ENCODE assay signal across 15 cellular contexts in the genomic region with DNA sequence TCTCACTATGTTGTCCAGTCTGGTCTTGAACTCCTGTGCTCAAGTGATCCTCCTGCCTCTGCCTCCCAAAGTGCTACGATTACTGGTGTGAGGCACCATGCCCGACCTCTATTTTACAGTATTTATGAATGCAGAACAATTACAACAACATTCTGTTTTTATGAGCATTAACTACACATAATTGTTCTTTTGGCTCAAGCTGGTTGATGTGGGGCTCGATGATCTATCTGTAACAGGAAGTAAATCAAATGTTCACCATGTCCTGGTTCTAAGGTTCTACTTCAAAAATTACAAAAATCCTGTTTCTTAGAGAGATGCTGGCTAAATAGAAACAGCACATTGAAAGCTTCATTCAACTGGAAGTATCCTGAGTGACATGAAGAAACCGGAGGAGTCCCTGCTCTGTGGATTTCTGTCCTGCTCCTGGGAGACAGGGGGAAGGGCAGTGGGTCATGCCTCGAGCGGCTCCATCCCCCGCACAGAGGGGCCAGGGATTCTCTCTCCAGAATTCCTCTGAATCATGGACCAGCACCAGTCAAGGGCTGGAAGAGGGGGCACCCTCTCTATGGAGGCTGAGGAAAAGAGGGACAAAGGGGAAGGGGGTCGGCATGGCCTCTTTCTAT. TPM values are rescaled to one million over a fixed set of nuclear protein-coding genes. Genes with fewer than 3 reads are reported as not detected.
DNase-seq lines count a peak whose midpoint lies in the region; ATAC-seq, FAIRE-seq and TF ChIP-seq lines count a peak whose summit lies in the region.
"Had no signal": no experiment of that assay in that cellular context is flagged by ENCODE, and none has a peak within 500 bp of the region (broad histone marks: within the 10 kb centered on the region; RNA-seq: fewer than 3 reads in every experiment).

No MANE protein-coding gene starts in this region.

- H3K27me3 Mint-ChIP-seq in naive thymus-derived CD8-positive, alpha-beta T cell = peaks cover 0 to 3% (median 0%) of the 10 kb centered on the region in 5 donors

- H4K20me1 ChIP-seq in PC-9 (ENCODE audit: insufficient read depth) = no peaks in the 10 kb centered on the region

- POLR2A ChIA-PET in A549 (lab: Yijun Ruan, JAX) = interaction anchor here (1.3 kb wide), 1 partner anchor 32 kb away, joined by 8 read pairs; the partner anchor contains the start of gene FA2H
- POLR2A ChIA-PET in PC-9 (lab: Charles Lee; ENCODE audit: unreplicated experiment) = interaction anchor here (0.7 kb wide), 1 partner anchor 959 kb away, joined by 3 read pairs; no protein-coding TSS in a partner anchor
- POLR2A ChIA-PET in naive thymus-derived CD8-positive, alpha-beta T cell (lab: Charles Lee) = no interaction called here

- H3K4me2 ChIP-seq in A549 = peak overlapping the region; percentile 89
- peak overlapping the region; percentile 83 for H3K4me2 ChIP-seq in PC-9
- no peak overlapping the region for H3K4me2 ChIP-seq in neuronal stem cell (ENCODE audit: insufficient read depth, low read length, poor library complexity, severe bottlenecking)

- no peak overlapping the region for H2BK5ac ChIP-seq in neuronal stem cell (ENCODE audit: low read length)

- no peak overlapping the region for H2AK5ac ChIP-seq in neuronal stem cell (ENCODE audit: low read depth, low read length)

- H3K9me3 ChIP-seq in A549 = no peaks in the 10 kb centered on the region
- H3K9me3 ChIP-seq in PC-9 (ENCODE audit: insufficient read depth, low read depth) = no peaks in the 10 kb centered on the region
- H3K9me3 ChIP-seq in neuronal stem cell (replicated peaks in 1 of 2; ENCODE audit: control insufficient read depth in 2 of 2, insufficient read depth in 1 of 2, low read depth in 1 of 2, low read length in 2 of 2) = no peaks in the 10 kb centered on the region
- H3K9me3 ChIP-seq: uterus had no signal

- in situ Hi-C loops in brain microvascular endothelial cell (cut with HindIII; ENCODE audit: low pct_ligation_motif_present, low sequenced_read_pairs) = no loop called here

- H3K4me1 ChIP-seq in A549 (peaks cover 72% of the 10 kb centered on the region), PC-9 (replicated peaks; ENCODE audit: insufficient read depth) (peaks cover 55% of the 10 kb centered on the region), neuronal stem cell (ENCODE audit: control insufficient read depth in 2 of 2, insufficient read depth in 1 of 2, low read depth in 1 of 2, low read length in 2 of 2) (peaks cover 2 to 22% of the 10 kb centered on the region in 2 donors)
- H3K4me1 ChIP-seq: uterus had no signal

- H3K79me2 ChIP-seq in PC-9 (ENCODE audit: low read depth) = 0 out of 2 replicates have a peak, but pooled peaks cover 5% of the 10 kb centered on the region

- H3K23ac ChIP-seq in neuronal stem cell (ENCODE audit: low read depth, low read length, poor library complexity) = no peak overlapping the region

- no peak overlapping the region for H2BK12ac ChIP-seq in neuronal stem cell (ENCODE audit: low read length)

- ATAC-seq in A549 = peak; percentile 54 to 57
- ATAC-seq in HG02642 (IDR thresholded peaks at IDR 0.05; ENCODE audit: poor library complexity, unreplicated experiment) = no peak
- ATAC-seq in GM18858 (IDR thresholded peaks at IDR 0.05; ENCODE audit: unreplicated experiment) = no peak
- no peak for ATAC-seq in naive thymus-derived CD8-positive, alpha-beta T cell
- ATAC-seq: activated CD4-positive, alpha-beta T cell treated with anti-CD3 and anti-CD28 coated beads for 36 hours had no signal

- no peak overlapping the region for H3K9ac ChIP-seq in neuronal stem cell (ENCODE audit: low read depth, low read length, poor library complexity)

- H3K18ac ChIP-seq in neuronal stem cell (ENCODE audit: low read length) = no peak overlapping the region

- TF ChIP-seq CTCF in A549 (IDR thresholded peaks at IDR 0.05) (no peak), PC-9 (conservative IDR thresholded peaks at IDR 0.05) (no peak), brain microvascular endothelial cell (IDR thresholded peaks at IDR 0.05; ENCODE audit: low read depth, low read length, missing control alignments) (no peak)

- H3K79me1 ChIP-seq in neuronal stem cell (ENCODE audit: low read depth, low read length) = no peaks in the 10 kb centered on the region

- H2AFZ ChIP-seq in PC-9 (no peak overlapping the region; the same call in 1 of the 2 replicates), neuronal stem cell (ENCODE audit: low read length) (peak overlapping the region; percentile 48)

- H3K4ac ChIP-seq in neuronal stem cell (ENCODE audit: low read length) = no peak overlapping the region

- H3K14ac ChIP-seq in neuronal stem cell (ENCODE audit: low read length) = no peak overlapping the region

- no peak overlapping the region for H3K4me3 Mint-ChIP-seq in naive thymus-derived CD8-positive, alpha-beta T cell
- H3K4me3 Mint-ChIP-seq: activated CD4-positive, alpha-beta T cell treated with anti-CD3 and anti-CD28 coated beads for 36 hours had no signal

- DNase-seq in A549 (ENCODE audit: low read depth in 1 of 2, low spot score in 1 of 2) = peak in 1 of 2 experiments; percentile 72
- DNase-seq in PC-9 = peak in 1 of 2 experiments; percentile 41
- no peak for DNase-seq in epithelial cell of prostate (ENCODE audit: low read depth, low spot score)
- no peak for DNase-seq in neuronal stem cell (ENCODE audit: low spot score)
- DNase-seq in naive thymus-derived CD8-positive, alpha-beta T cell = no peak
- no peak for DNase-seq in brain microvascular endothelial cell
- DNase-seq: activated CD4-positive, alpha-beta T cell treated with anti-CD3 and anti-CD28 coated beads for 36 hours; activated T-cell treated with anti-CD3 and anti-CD28 coated beads for 4 hours; effector CD8-positive, alpha-beta T cell; nucleus accumbens; uterus had no signal

- H4K8ac ChIP-seq in neuronal stem cell (ENCODE audit: low read depth, low read length) = no peak overlapping the region

- BruUV-seq in PC-9 (replicated peaks; lab: Mats Ljungman, UMichigan) = TSS peak; percentile 98

- H3K4me1 Mint-ChIP-seq in naive thymus-derived CD8-positive, alpha-beta T cell = no peaks in the 10 kb centered on the region
- H3K4me1 Mint-ChIP-seq: activated CD4-positive, alpha-beta T cell treated with anti-CD3 and anti-CD28 coated beads for 36 hours had no signal

- no peaks in the 10 kb centered on the region for H3K27me3 ChIP-seq in PC-9 (ENCODE audit: insufficient read depth, low read depth)
- H3K27me3 ChIP-seq in neuronal stem cell (ENCODE audit: control insufficient read depth in 3 of 3, insufficient read depth in 3 of 3, low read depth in 1 of 3, low read length in 3 of 3) = peaks cover 0 to 16% (median 0%) of the 10 kb centered on the region in 3 experiments
- H3K27me3 ChIP-seq in brain microvascular endothelial cell (replicated peaks) = no peaks in the 10 kb centered on the region
- H3K27me3 ChIP-seq: uterus had no signal

- TF ChIP-seq EP300 in A549 (IDR thresholded peaks at IDR 0.05) = no peak

- H3K9me2 ChIP-seq in PC-9 (ENCODE audit: insufficient read depth) = no peaks in the 10 kb centered on the region

- H3K9me3 Mint-ChIP-seq in naive thymus-derived CD8-positive, alpha-beta T cell = no peaks in the 10 kb centered on the region

- H3K27ac ChIP-seq in A549 (peak overlapping the region; percentile 91), PC-9 (peak overlapping the region; percentile 91), epithelial cell of prostate (peak overlapping the region; percentile 75), neuronal stem cell (replicated peaks; ENCODE audit: low read length) (no peak overlapping the region), brain microvascular endothelial cell (no peak overlapping the region)
- H3K27ac ChIP-seq: uterus had no signal

- H3K27ac Mint-ChIP-seq in naive thymus-derived CD8-positive, alpha-beta T cell = no peak overlapping the region
- H3K27ac Mint-ChIP-seq: activated CD4-positive, alpha-beta T cell treated with anti-CD3 and anti-CD28 coated beads for 36 hours had no signal

- H3K36me3 Mint-ChIP-seq in naive thymus-derived CD8-positive, alpha-beta T cell = no peaks in the 10 kb centered on the region

- H4K91ac ChIP-seq in neuronal stem cell (ENCODE audit: low read depth, low read length, poor library complexity) = no peak overlapping the region

- H2BK15ac ChIP-seq in neuronal stem cell (ENCODE audit: low read length) = no peak overlapping the region

- CTCF ChIA-PET in A549 (lab: Yijun Ruan, JAX) = interaction anchor here (1.1 to 7.8 kb wide), 7 partner anchors 16 to 119 kb away, joined by 3 to 55 read pairs (median 7); no protein-coding TSS in a partner anchor
- CTCF ChIA-PET in PC-9 (lab: Charles Lee) = no interaction called here

- no peak overlapping the region for H2BK120ac ChIP-seq in neuronal stem cell (ENCODE audit: low read depth, low read length)

- H3K36me3 ChIP-seq in PC-9 (ENCODE audit: low read depth) (no peaks in the 10 kb centered on the region), neuronal stem cell (replicated peaks in 1 of 2; ENCODE audit: control insufficient read depth in 2 of 2, insufficient read depth in 2 of 2, low read length in 2 of 2) (no peaks in the 10 kb centered on the region), brain microvascular endothelial cell (replicated peaks) (no peaks in the 10 kb centered on the region)
- H3K36me3 ChIP-seq: uterus had no signal

- H3K4me3 ChIP-seq in A549 = peak overlapping the region; percentile 23; the same call in 2 of the 3 replicates
- peak overlapping the region; percentile 44 for H3K4me3 ChIP-seq in PC-9
- H3K4me3 ChIP-seq in neuronal stem cell (ENCODE audit: low read length in 2 of 2) = no peak overlapping the region
- no peak overlapping the region for H3K4me3 ChIP-seq in brain microvascular endothelial cell (ENCODE audit: low read depth, low read length)
- H3K4me3 ChIP-seq: uterus had no signal

- H3F3A ChIP-seq in PC-9 (ENCODE audit: insufficient read depth, low read depth) = peaks cover 39% of the 10 kb centered on the region; the same call in 1 of the 2 replicates

- intact Hi-C loops in PC-9 (cut with micrococcal nuclease; ENCODE audit: unreplicated experiment) = loop anchor here (5.0 kb wide), 1 partner anchor 36 kb away; no protein-coding TSS in a partner anchor

- FAIRE-seq in A549 (lab: Jason Lieb, UNC) = peak; percentile 13

- no peak for TF ChIP-seq RAD21 in A549 (conservative IDR thresholded peaks at IDR 0.05 in 1 of 2, IDR thresholded peaks at IDR 0.05 in 1 of 2)

- WGBS in A549 (ENCODE audit: missing lambda C conversion rate) = 14% methylated on average over 8 of the region's 8 CpGs
- no CpG with 5 or more reads among the region's 8 CpGs for WGBS in neuronal stem cell (ENCODE audit: extremely low coverage in 2 of 2, insufficient read length in 2 of 2, insufficient replicate concordance in 1 of 2), 2 donors

- TF ChIP-seq POLR2A in A549 (IDR thresholded peaks at IDR 0.05; ENCODE audit: low read length) = no peak

RNA-seq across cellular contexts. Expression of gene FA2H, which starts 31.5 kb away (rescaled TPM):
- polyA plus RNA-seq in A549 (2011; rRNA removed) (7.1 and 11.0 TPM in 2 replicates), A549 (2017; fragmentation: RNase III; extraction: RNeasy Plus Mini Kit Qiagen cat#74134 plus additional on column Dnase treatment) (5.3 to 9.2 TPM (median 5.6 TPM) in 3 replicates)
- 9.9 and 14.4 TPM in 2 replicates for polyA plus RNA-seq in A549 (2012; cell fraction: cytosol; rRNA removed)
- 15.7 and 23.4 TPM in 2 replicates for polyA plus RNA-seq in A549 (2012; cell fraction: nucleus; rRNA removed)
- 15.0 and 20.6 TPM in 2 replicates for polyA minus RNA-seq in A549 (2011; rRNA and poly(A)+ RNA removed)
- 3.5 and 4.8 TPM in 2 replicates for total RNA-seq in PC-9 (2021)
- polyA plus RNA-seq in neuronal stem cell (2013, experiment 1 of 2) = 0.06 TPM
- 0.07 TPM for polyA plus RNA-seq in neuronal stem cell (2013, experiment 2 of 2)
- total RNA-seq in naive thymus-derived CD8-positive, alpha-beta T cell = not detected
- not detected for polyA plus RNA-seq in naive thymus-derived CD8-positive, alpha-beta T cell
- total RNA-seq: activated CD4-positive, alpha-beta T cell treated with anti-CD3 and anti-CD28 coated beads for 36 hours; glomerular endothelial cell; left lobe of liver; uterus had no signal

RNA-seq across cellular contexts. Expression of gene MLKL, which starts 42.5 kb away (rescaled TPM):
- polyA plus RNA-seq in A549 (2011; rRNA removed) (17.9 and 18.8 TPM in 2 replicates), A549 (2017; fragmentation: RNase III; extraction: RNeasy Plus Mini Kit Qiagen cat#74134 plus additional on column Dnase treatment) (12.3 to 14.3 TPM (median 12.6 TPM) in 3 replicates)
- polyA plus RNA-seq in A549 (2012; cell fraction: cytosol; rRNA removed) = 9.6 and 10.2 TPM in 2 replicates
- polyA plus RNA-seq in A549 (2012; cell fraction: nucleus; rRNA removed) = 11.6 and 14.2 TPM in 2 replicates
- polyA minus RNA-seq in A549 (2011; rRNA and poly(A)+ RNA removed) = 6.2 and 8.9 TPM in 2 replicates
- total RNA-seq in PC-9 (2021) = 6.8 and 11.2 TPM in 2 replicates
- 0.10 TPM for polyA plus RNA-seq in neuronal stem cell (2013, experiment 1 of 2)
- 0.01 TPM for polyA plus RNA-seq in neuronal stem cell (2013, experiment 2 of 2)
- 10 to 100 TPM; 19.8 to 20.6 TPM for total RNA-seq in naive thymus-derived CD8-positive, alpha-beta T cell
- polyA plus RNA-seq in naive thymus-derived CD8-positive, alpha-beta T cell = 1 to 10 TPM; 7.3 to 9.3 (median 8.2) TPM

Comparison
In these comparisons a context has a peak if more than half of its experiments do, and no peak if none do; other contexts are left out.
1. ATAC-seq: peak in A549 (2 of 2); none in HG02642 (single experiment), GM18858 (single experiment) and naive thymus-derived CD8-positive, alpha-beta T cell (0 of 2).
2. H3K27ac ChIP-seq: peak in A549 (2 of 2), PC-9 (single experiment) and epithelial cell of prostate (single experiment); none in neuronal stem cell (single experiment) and brain microvascular endothelial cell (single experiment).
3. H3K4me3 ChIP-seq: peak in A549 (single experiment) and PC-9 (single experiment); none in neuronal stem cell (0 of 2) and brain microvascular endothelial cell (single experiment).